11 cellular contexts compared by ENCODE assay signal in genomic region chr1:25837253-25837875, GRCh38. TPM values are rescaled to one million over a fixed set of nuclear protein-coding genes. Genes with fewer than 3 reads are reported as not detected.
DNase-seq lines count a peak whose midpoint lies in the region; ATAC-seq and TF ChIP-seq lines count a peak whose summit lies in the region.
"Had no signal": no experiment of that assay in that cellular context is flagged by ENCODE, and none has a peak within 500 bp of the region (broad histone marks: within the 10 kb centered on the region; RNA-seq: fewer than 3 reads in every experiment).

No MANE protein-coding gene starts in this region.

- POLR2A ChIA-PET in activated CD8-positive, alpha-beta T cell treated with anti-CD3 and anti-CD28 coated beads for 36 hours (lab: Charles Lee): no interaction called here
- POLR2A ChIA-PET in activated CD8-positive, alpha-beta T cell treated with anti-CD3 and anti-CD28 coated beads, Interleukin-2, amount 10 ng/mL, durations not matched to agents 7 days and 5 days (lab: Charles Lee): interaction anchor here (0.6 kb wide), 1 partner anchor 279 kb away, joined by 3 read pairs; no protein-coding TSS in a partner anchor

- no peak overlapping the region for H3K4me3 Mint-ChIP-seq in activated CD8-positive, alpha-beta T cell treated with anti-CD3 and anti-CD28 coated beads for 36 hours
- H3K4me3 Mint-ChIP-seq in activated CD8-positive, alpha-beta T cell treated with anti-CD3 and anti-CD28 coated beads, Interleukin-2, amount 10 ng/mL, durations not matched to agents 7 days and 5 days: no peak overlapping the region
- no peak overlapping the region for H3K4me3 Mint-ChIP-seq in type B pancreatic cell
- H3K4me3 Mint-ChIP-seq: activated naive CD8-positive, alpha-beta T cell had no signal

- CTCF ChIA-PET in activated CD8-positive, alpha-beta T cell treated with anti-CD3 and anti-CD28 coated beads for 36 hours (lab: Charles Lee): interaction anchor here (0.9 to 1.3 kb wide), 2 partner anchors 15 to 52 kb away, joined by 3 read pairs; no protein-coding TSS in a partner anchor
- CTCF ChIA-PET in activated CD8-positive, alpha-beta T cell treated with anti-CD3 and anti-CD28 coated beads, Interleukin-2, amount 10 ng/mL, durations not matched to agents 7 days and 5 days (lab: Charles Lee): interaction anchor here (1.0 to 1.9 kb wide), 5 partner anchors 8 to 198 kb away, joined by 3 to 5 read pairs (median 3); no protein-coding TSS in a partner anchor

- TF ChIP-seq EP300 in esophagus muscularis mucosa (IDR thresholded peaks at IDR 0.05): no peak

- H3K4me3 ChIP-seq in esophagus muscularis mucosa (no peak overlapping the region), vagina (no peak overlapping the region)
- H3K4me3 ChIP-seq: SJSA1 had no signal

- peaks cover 5% of the 10 kb centered on the region for H3K9me3 Mint-ChIP-seq in activated CD8-positive, alpha-beta T cell treated with anti-CD3 and anti-CD28 coated beads for 36 hours
- no peaks in the 10 kb centered on the region for H3K9me3 Mint-ChIP-seq in activated CD8-positive, alpha-beta T cell treated with anti-CD3 and anti-CD28 coated beads, Interleukin-2, amount 10 ng/mL, durations not matched to agents 7 days and 5 days (ENCODE audit: insufficient read depth)
- no peaks in the 10 kb centered on the region for H3K9me3 Mint-ChIP-seq in type B pancreatic cell

- peaks cover under 1% of the 10 kb centered on the region for H3K4me1 Mint-ChIP-seq in activated CD8-positive, alpha-beta T cell treated with anti-CD3 and anti-CD28 coated beads for 36 hours (ENCODE audit: low read depth)
- peaks cover under 1% of the 10 kb centered on the region for H3K4me1 Mint-ChIP-seq in activated CD8-positive, alpha-beta T cell treated with anti-CD3 and anti-CD28 coated beads, Interleukin-2, amount 10 ng/mL, durations not matched to agents 7 days and 5 days (ENCODE audit: low read depth)
- no peaks in the 10 kb centered on the region for H3K4me1 Mint-ChIP-seq in type B pancreatic cell (ENCODE audit: unreplicated experiment)

- no peak overlapping the region for H3K27ac Mint-ChIP-seq in activated CD8-positive, alpha-beta T cell treated with anti-CD3 and anti-CD28 coated beads for 36 hours
- no peak overlapping the region for H3K27ac Mint-ChIP-seq in activated CD8-positive, alpha-beta T cell treated with anti-CD3 and anti-CD28 coated beads, Interleukin-2, amount 10 ng/mL, durations not matched to agents 7 days and 5 days
- H3K27ac Mint-ChIP-seq in type B pancreatic cell: no peak overlapping the region
- H3K27ac Mint-ChIP-seq: activated naive CD8-positive, alpha-beta T cell had no signal

- WGBS in esophagus muscularis mucosa: 81% methylated on average over 1 of the region's 1 CpG

- H3K36me3 ChIP-seq in esophagus muscularis mucosa (peaks cover 14 to 26% (median 19%) of the 10 kb centered on the region in 4 donors), vagina (peaks cover 0 to 16% of the 10 kb centered on the region in 2 donors)

- DNase-seq in activated CD8-positive, alpha-beta T cell treated with anti-CD3 and anti-CD28 coated beads for 36 hours: no peak
- no peak for DNase-seq in activated CD8-positive, alpha-beta T cell treated with anti-CD3 and anti-CD28 coated beads, Interleukin-2, amount 10 ng/mL, durations not matched to agents 7 days and 5 days
- peak; percentile 14 for DNase-seq in NCI-H2196 treated with DMSO at 0.1 percent for 48 hours (lab: John Stamatoyannopoulos, UW; ENCODE audit: unreplicated experiment)
- DNase-seq in esophagus muscularis mucosa (ENCODE audit: extremely low spot score): no peak
- DNase-seq in type B pancreatic cell (ENCODE audit: extremely low spot score, unreplicated experiment): no peak
- DNase-seq in vagina (ENCODE audit: extremely low spot score in 2 of 2): no peak
- DNase-seq: left cardiac atrium had no signal

- no peaks in the 10 kb centered on the region for H3K27me3 Mint-ChIP-seq in activated CD8-positive, alpha-beta T cell treated with anti-CD3 and anti-CD28 coated beads for 36 hours
- H3K27me3 Mint-ChIP-seq in activated CD8-positive, alpha-beta T cell treated with anti-CD3 and anti-CD28 coated beads, Interleukin-2, amount 10 ng/mL, durations not matched to agents 7 days and 5 days (ENCODE audit: low read depth): no peaks in the 10 kb centered on the region
- H3K27me3 Mint-ChIP-seq in type B pancreatic cell: no peaks in the 10 kb centered on the region
- H3K27me3 Mint-ChIP-seq: activated naive CD8-positive, alpha-beta T cell had no signal

- H3K4me1 ChIP-seq in esophagus muscularis mucosa: peaks cover 0 to 4% (median under 1%) of the 10 kb centered on the region in 4 donors
- H3K4me1 ChIP-seq in vagina: no peaks in the 10 kb centered on the region
- H3K4me1 ChIP-seq: SJSA1 had no signal

- H3K27me3 ChIP-seq in esophagus muscularis mucosa: no peaks in the 10 kb centered on the region
- no peaks in the 10 kb centered on the region for H3K27me3 ChIP-seq in vagina
- H3K27me3 ChIP-seq: SJSA1 had no signal

- ATAC-seq in activated CD8-positive, alpha-beta T cell treated with anti-CD3 and anti-CD28 coated beads for 36 hours: no peak
- ATAC-seq in activated CD8-positive, alpha-beta T cell treated with anti-CD3 and anti-CD28 coated beads, Interleukin-2, amount 10 ng/mL, durations not matched to agents 7 days and 5 days: no peak
- ATAC-seq in HG03095 (IDR thresholded peaks at IDR 0.05; ENCODE audit: unreplicated experiment): no peak
- ATAC-seq in activated CD4-positive, CD25-positive, alpha-beta regulatory T cell treated with anti-CD3 and anti-CD28 coated beads, Interleukin-2, amount 50 U/mL, for 24 hours: no peak
- ATAC-seq: left cardiac atrium had no signal

- TF ChIP-seq CTCF in activated CD8-positive, alpha-beta T cell treated with anti-CD3 and anti-CD28 coated beads for 36 hours (IDR thresholded peaks at IDR 0.05): peak; percentile 46
- TF ChIP-seq CTCF in esophagus muscularis mucosa (IDR thresholded peaks at IDR 0.05) (peak in 2 of 3 experiments; percentile 11), type B pancreatic cell (conservative IDR thresholded peaks at IDR 0.05) (peak; percentile 53), vagina (IDR thresholded peaks at IDR 0.05) (no peak)

- peaks cover 24% of the 10 kb centered on the region for H3K36me3 Mint-ChIP-seq in activated CD8-positive, alpha-beta T cell treated with anti-CD3 and anti-CD28 coated beads for 36 hours (ENCODE audit: low read depth)
- H3K36me3 Mint-ChIP-seq in activated CD8-positive, alpha-beta T cell treated with anti-CD3 and anti-CD28 coated beads, Interleukin-2, amount 10 ng/mL, durations not matched to agents 7 days and 5 days (ENCODE audit: low read depth): peaks cover 26% of the 10 kb centered on the region
- peaks cover 3% of the 10 kb centered on the region for H3K36me3 Mint-ChIP-seq in type B pancreatic cell

- H3K27ac ChIP-seq in esophagus muscularis mucosa (replicated peaks in 1 of 4): no peak overlapping the region
- H3K27ac ChIP-seq in vagina: no peak overlapping the region
- H3K27ac ChIP-seq: SJSA1 had no signal

- TF ChIP-seq POLR2A in esophagus muscularis mucosa (IDR thresholded peaks at IDR 0.05; ENCODE audit: low read depth) (no peak), vagina (IDR thresholded peaks at IDR 0.05) (no peak)

- intact Hi-C loops in activated CD8-positive, alpha-beta T cell treated with anti-CD3 and anti-CD28 coated beads for 36 hours (cut with micrococcal nuclease): no loop called here
- intact Hi-C loops in esophagus muscularis mucosa (cut with DNase I): no loop called here
- intact Hi-C loops in vagina (cut with DNase I): no loop called here

- H3K9me3 ChIP-seq in esophagus muscularis mucosa (no peaks in the 10 kb centered on the region), vagina (no peaks in the 10 kb centered on the region)
- H3K9me3 ChIP-seq: SJSA1 had no signal

RNA-seq across cellular contexts. Expression of gene MTFR1L, which starts 17.6 kb away (rescaled TPM):
- 10 to 100 TPM; 25.6 to 27.4 TPM for total RNA-seq in activated CD8-positive, alpha-beta T cell treated with anti-CD3 and anti-CD28 coated beads for 36 hours
- total RNA-seq in activated CD8-positive, alpha-beta T cell treated with anti-CD3 and anti-CD28 coated beads, Interleukin-2, amount 10 ng/mL, durations not matched to agents 7 days and 5 days: 10 to 100 TPM; 26.2 to 26.7 TPM
- total RNA-seq in esophagus muscularis mucosa: 100 to 1,000 TPM in 2 of 4 donors, 10 to 100 TPM in 2; 91.1 to 107 (median 101) TPM
- 73.5 and 74.5 TPM in 2 replicates for total RNA-seq in type B pancreatic cell (ENCODE audit: low replicate concordance)
- total RNA-seq in vagina: 55.7 TPM

RNA-seq across cellular contexts. Expression of gene AUNIP, which starts 21.9 kb away (rescaled TPM):
- total RNA-seq in activated CD8-positive, alpha-beta T cell treated with anti-CD3 and anti-CD28 coated beads for 36 hours: 10 to 100 TPM in 1 of 2 experiments, 1 to 10 TPM in 1; 8.8 to 10.3 TPM
- 1 to 10 TPM; 7.8 to 9.1 TPM for total RNA-seq in activated CD8-positive, alpha-beta T cell treated with anti-CD3 and anti-CD28 coated beads, Interleukin-2, amount 10 ng/mL, durations not matched to agents 7 days and 5 days
- total RNA-seq in esophagus muscularis mucosa: not detected
- total RNA-seq in type B pancreatic cell (ENCODE audit: low replicate concordance): 3.7 and 7.2 TPM in 2 replicates
- total RNA-seq in vagina: 1.5 TPM

RNA-seq across cellular contexts. Expression of gene SELENON, which starts 37.4 kb away (rescaled TPM):
- total RNA-seq in activated CD8-positive, alpha-beta T cell treated with anti-CD3 and anti-CD28 coated beads for 36 hours: 10 to 100 TPM; 15.3 to 17.7 TPM
- total RNA-seq in activated CD8-positive, alpha-beta T cell treated with anti-CD3 and anti-CD28 coated beads, Interleukin-2, amount 10 ng/mL, durations not matched to agents 7 days and 5 days: 1 to 10 TPM; 4.5 to 5.1 TPM
- total RNA-seq in esophagus muscularis mucosa (10 to 100 TPM; 35.3 to 75.1 (median 50.5) TPM), type B pancreatic cell (ENCODE audit: low replicate concordance) (39.8 and 68.7 TPM in 2 replicates), vagina (39.0 TPM)

RNA-seq across cellular contexts. Expression of gene PAQR7, which starts 38.1 kb away (rescaled TPM):
- total RNA-seq in activated CD8-positive, alpha-beta T cell treated with anti-CD3 and anti-CD28 coated beads for 36 hours: 1 to 10 TPM; 6.8 to 8.0 TPM
- total RNA-seq in activated CD8-positive, alpha-beta T cell treated with anti-CD3 and anti-CD28 coated beads, Interleukin-2, amount 10 ng/mL, durations not matched to agents 7 days and 5 days: 1 to 10 TPM; 3.2 to 3.3 TPM
- 1 to 10 TPM; 4.6 to 9.3 (median 8.0) TPM for total RNA-seq in esophagus muscularis mucosa
- 24.3 and 41.0 TPM in 2 replicates for total RNA-seq in type B pancreatic cell (ENCODE audit: low replicate concordance)
- 7.1 TPM for total RNA-seq in vagina

Comparison
In these comparisons a context has a peak if more than half of its experiments do, and no peak if none do; other contexts are left out.
1. CTCF ChIP-seq: peak in activated CD8-positive, alpha-beta T cell treated with anti-CD3 and anti-CD28 coated beads for 36 hours (single experiment), esophagus muscularis mucosa (2 of 3) and type B pancreatic cell (single experiment); none in vagina (0 of 3).